20 cellular contexts compared by ENCODE assay signal in the genomic region with DNA sequence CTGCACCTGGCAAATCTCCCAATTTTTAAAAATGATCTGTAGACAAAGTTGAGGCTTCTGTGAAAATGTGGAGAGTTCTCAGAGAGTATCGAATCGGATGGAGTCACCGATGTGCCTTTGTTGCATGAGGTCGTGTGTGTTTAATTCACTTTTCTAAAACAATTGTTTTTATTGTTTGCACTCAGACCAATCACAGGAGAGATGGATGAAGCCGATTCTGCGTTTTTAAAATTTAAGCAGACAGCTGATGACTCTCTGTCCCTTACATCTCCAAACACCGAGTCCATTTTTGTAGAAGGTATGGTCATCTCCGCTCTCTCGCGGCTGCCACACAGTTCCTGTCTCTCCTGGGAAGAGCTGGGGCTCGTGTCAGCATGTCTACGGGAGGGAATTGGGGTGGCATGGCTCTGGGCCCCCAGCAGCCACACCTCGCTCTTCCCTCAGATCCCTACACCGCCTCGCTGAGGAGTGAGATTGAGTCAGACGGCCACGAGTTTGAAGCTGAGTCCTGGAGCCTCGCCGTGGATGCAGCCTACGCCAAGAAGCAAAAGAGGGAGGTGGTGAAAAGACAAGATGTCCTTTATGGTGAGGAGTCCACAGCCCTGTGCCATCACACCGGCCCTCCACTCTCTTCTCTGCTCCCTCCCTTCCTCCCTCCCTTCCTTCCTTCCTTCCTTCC.
"Had no signal": no experiment of that assay in that cellular context is flagged by ENCODE, and none has a peak within 500 bp of the region (broad histone marks: within the 10 kb centered on the region; RNA-seq: fewer than 3 reads in every experiment).

No MANE protein-coding gene starts in this region.

- DNase-seq: activated CD4-positive, CD25-positive, alpha-beta regulatory T cell treated with anti-CD3 and anti-CD28 coated beads, Interleukin-2, amount 50 U/mL, for 72 hours; activated CD8-positive, alpha-beta memory T cell treated with anti-CD3 and anti-CD28 coated beads, Interleukin-2, amount 10 ng/mL, durations not matched to agents 7 days and 5 days; activated gamma-delta T cell; activated T-cell treated with anti-CD3 and anti-CD28 coated beads, Interleukin-2, amount 50 U/mL, for 48 hours; islet precursor cell; natural killer cell; stimulated activated CD4-positive, alpha-beta T cell treated with anti-CD3 and anti-CD28 coated beads, Interleukin-4, amount 100 ng/mL, for 24 hours; stomach; T-cell; T-helper 9 cell had no signal

- H3K4me3 ChIP-seq: prostate gland, skin epidermis, stomach, thyroid gland, uterus had no signal

- H3K27me3 ChIP-seq: stomach, thyroid gland, uterus had no signal

- H3K9me3 ChIP-seq: prostate gland, stomach, thyroid gland, uterus had no signal

- H3K27ac ChIP-seq: prostate gland, skin epidermis, stomach, thyroid gland, uterus had no signal

- ATAC-seq: activated CD8-positive, alpha-beta memory T cell treated with anti-CD3 and anti-CD28 coated beads, Interleukin-2, amount 10 ng/mL, durations not matched to agents 7 days and 5 days; esophagus mucosa; left lobe of liver; natural killer cell; right cardiac atrium; T-cell had no signal

- H3K36me3 ChIP-seq: uterus had no signal

- H3K4me1 ChIP-seq: prostate gland, stomach, thyroid gland, uterus had no signal

- FAIRE-seq: astrocyte, colon, endometrium had no signal
